Comparison of ENCODE assay signal across 29 cellular contexts in genomic region chr11:34182425-34182824, GRCh38.
"Had no signal": no experiment of that assay in that cellular context is flagged by ENCODE, and none has a peak within 500 bp of the region (broad histone marks: within the 10 kb centered on the region; RNA-seq: fewer than 3 reads in every experiment).

No MANE protein-coding gene starts in this region.

- H3K4me3 Mint-ChIP-seq: activated CD8-positive, alpha-beta T cell treated with anti-CD3 and anti-CD28 coated beads for 36 hours; activated naive CD4-positive, alpha-beta T cell treated with anti-CD3 and anti-CD28 coated beads, Interleukin-2, amount 50 U/mL, for 24 hours; activated naive CD8-positive, alpha-beta T cell treated with anti-CD3 and anti-CD28 coated beads for 36 hours; activated naive CD8-positive, alpha-beta T cell treated with anti-CD3 and anti-CD28 coated beads, Interleukin-2, amount 50 U/mL, for 24 hours; activated T-cell treated with anti-CD3 and anti-CD28 coated beads, Interleukin-2, amount 50 U/mL, for 4 hours; activated T-helper 17 cell treated with anti-CD3 and anti-CD28 coated beads, Interleukin-2, amount 50 U/mL, for 72 hours; central memory CD8-positive, alpha-beta T cell; effector memory CD8-positive, alpha-beta T cell had no signal

- H3K36me3 Mint-ChIP-seq: activated naive CD4-positive, alpha-beta T cell treated with anti-CD3 and anti-CD28 coated beads, Interleukin-2, amount 50 U/mL, for 24 hours; activated naive CD8-positive, alpha-beta T cell treated with anti-CD3 and anti-CD28 coated beads for 36 hours had no signal

- FAIRE-seq: astrocyte, bronchial epithelial cell, colon, frontal cortex had no signal

- H3K27me3 ChIP-seq: brain microvascular endothelial cell, esophagus muscularis mucosa had no signal

- ATAC-seq: effector memory CD8-positive, alpha-beta T cell had no signal

- H3K9me3 ChIP-seq: esophagus muscularis mucosa had no signal

- DNase-seq: activated CD4-positive, alpha-beta T cell treated with anti-CD3 and anti-CD28 coated beads for 1 hour; activated CD4-positive, alpha-beta T cell treated with anti-CD3 and anti-CD28 coated beads for 4 hours; activated CD4-positive, alpha-beta T cell treated with anti-CD3 and anti-CD28 coated beads, Interleukin-2, amount 50 U/mL, for 1 hour; activated CD4-positive, alpha-beta T cell treated with anti-CD3 and anti-CD28 coated beads, Interleukin-2, amount 50 U/mL, for 48 hours; activated CD8-positive, alpha-beta memory T cell treated with anti-CD3 and anti-CD28 coated beads for 24 hours; activated CD8-positive, alpha-beta T cell treated with anti-CD3 and anti-CD28 coated beads for 36 hours; activated effector memory CD4-positive, alpha-beta T cell treated with Interleukin-2 at 50 U/mL for 16 hours; activated gamma-delta T cell treated with Interleukin-2 at 50 U/mL for 16 hours; activated naive CD4-positive, alpha-beta T cell treated with Interleukin-2 at 50 U/mL for 16 hours; activated naive CD8-positive, alpha-beta T cell treated with anti-CD3 and anti-CD28 coated beads for 36 hours; activated naive CD8-positive, alpha-beta T cell treated with anti-CD3 and anti-CD28 coated beads, Interleukin-2, amount 50 U/mL, for 24 hours; activated T-cell treated with anti-CD3 and anti-CD28 coated beads, Interleukin-2, amount 50 U/mL, for 4 hours; brain microvascular endothelial cell; cortex of kidney; dermis blood vessel endothelial cell; effector CD4-positive, alpha-beta T cell; effector memory CD8-positive, alpha-beta T cell; erythroblast; foreskin fibroblast; head of caudate nucleus; T-helper 2 cell had no signal

- H3K4me3 ChIP-seq: esophagus muscularis mucosa had no signal

- H3K27ac Mint-ChIP-seq: activated CD8-positive, alpha-beta T cell treated with anti-CD3 and anti-CD28 coated beads for 36 hours; activated naive CD4-positive, alpha-beta T cell treated with anti-CD3 and anti-CD28 coated beads, Interleukin-2, amount 50 U/mL, for 24 hours; activated naive CD8-positive, alpha-beta T cell treated with anti-CD3 and anti-CD28 coated beads for 36 hours; activated naive CD8-positive, alpha-beta T cell treated with anti-CD3 and anti-CD28 coated beads, Interleukin-2, amount 50 U/mL, for 24 hours; activated T-helper 17 cell treated with anti-CD3 and anti-CD28 coated beads, Interleukin-2, amount 50 U/mL, for 72 hours; effector memory CD8-positive, alpha-beta T cell had no signal

- H3K9me3 Mint-ChIP-seq: activated CD8-positive, alpha-beta T cell treated with anti-CD3 and anti-CD28 coated beads for 36 hours; activated naive CD4-positive, alpha-beta T cell treated with anti-CD3 and anti-CD28 coated beads, Interleukin-2, amount 50 U/mL, for 24 hours; activated naive CD8-positive, alpha-beta T cell treated with anti-CD3 and anti-CD28 coated beads for 36 hours; activated naive CD8-positive, alpha-beta T cell treated with anti-CD3 and anti-CD28 coated beads, Interleukin-2, amount 50 U/mL, for 24 hours; activated T-cell treated with anti-CD3 and anti-CD28 coated beads, Interleukin-2, amount 50 U/mL, for 4 hours; activated T-helper 17 cell treated with anti-CD3 and anti-CD28 coated beads, Interleukin-2, amount 50 U/mL, for 72 hours; central memory CD8-positive, alpha-beta T cell; effector memory CD8-positive, alpha-beta T cell had no signal

- H3K4me1 Mint-ChIP-seq: activated T-helper 17 cell treated with anti-CD3 and anti-CD28 coated beads, Interleukin-2, amount 50 U/mL, for 72 hours; central memory CD8-positive, alpha-beta T cell had no signal

- H3K27me3 Mint-ChIP-seq: activated CD8-positive, alpha-beta T cell treated with anti-CD3 and anti-CD28 coated beads for 36 hours; activated naive CD4-positive, alpha-beta T cell treated with anti-CD3 and anti-CD28 coated beads, Interleukin-2, amount 50 U/mL, for 24 hours; activated naive CD8-positive, alpha-beta T cell treated with anti-CD3 and anti-CD28 coated beads for 36 hours; activated naive CD8-positive, alpha-beta T cell treated with anti-CD3 and anti-CD28 coated beads, Interleukin-2, amount 50 U/mL, for 24 hours; activated T-helper 17 cell treated with anti-CD3 and anti-CD28 coated beads, Interleukin-2, amount 50 U/mL, for 72 hours; central memory CD8-positive, alpha-beta T cell; effector memory CD8-positive, alpha-beta T cell had no signal

- H3K36me3 ChIP-seq: brain microvascular endothelial cell, esophagus muscularis mucosa had no signal

- H3K27ac ChIP-seq: brain microvascular endothelial cell, esophagus muscularis mucosa had no signal
